Comparison of ENCODE assay signal across 14 cellular contexts in the genomic region with DNA sequence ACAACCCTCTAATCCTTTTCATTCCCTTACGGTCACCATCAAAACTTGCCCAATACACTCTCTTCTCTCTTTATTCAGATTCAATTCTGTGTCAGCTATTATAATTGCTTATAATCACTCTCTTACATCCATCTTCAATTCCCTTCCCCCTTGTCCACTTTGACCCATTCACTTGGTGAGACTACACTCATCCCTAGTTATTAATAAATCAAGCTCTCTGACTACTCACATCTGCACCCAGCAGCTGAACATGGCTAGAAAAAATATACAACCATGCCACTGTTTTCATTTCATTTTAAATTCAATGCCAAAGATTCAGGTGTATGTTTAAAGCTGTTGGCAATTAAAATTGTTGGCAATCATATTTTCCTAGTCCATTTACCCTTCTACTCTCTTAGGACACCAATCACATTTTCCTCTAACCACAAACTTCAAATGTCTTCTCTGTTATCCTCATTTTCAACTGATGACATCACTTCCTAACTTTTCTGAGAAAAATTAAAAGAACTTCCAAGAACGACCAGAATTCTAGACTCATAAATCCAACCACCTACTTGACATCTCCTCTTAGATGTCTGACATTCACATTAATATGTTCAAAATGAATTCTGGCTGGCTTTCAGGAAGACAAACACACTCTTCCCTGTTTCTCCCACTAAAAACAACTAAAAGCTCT. TPM values are rescaled to one million over a fixed set of nuclear protein-coding genes. Genes with fewer than 3 reads are reported as not detected.
DNase-seq lines count a peak whose midpoint lies in the region; ATAC-seq and TF ChIP-seq lines count a peak whose summit lies in the region.
"Had no signal": no experiment of that assay in that cellular context is flagged by ENCODE, and none has a peak within 500 bp of the region (broad histone marks: within the 10 kb centered on the region; RNA-seq: fewer than 3 reads in every experiment).

No MANE protein-coding gene starts in this region.

- intact Hi-C loops in ascending aorta (cut with DNase I) = no loop called here

- H3K9ac ChIP-seq in BLaER1 treated with 17β-estradiol and CSF1 and Interleukin-3, amounts not matched to agents 10 nM and 100 nM = no peak overlapping the region

- CTCF ChIA-PET in HEK293 (lab: Yijun Ruan, JAX) = interaction anchor here (0.5 to 0.9 kb wide), 4 partner anchors 24 to 1465 kb away, joined by 3 to 4 read pairs (median 3); no protein-coding TSS in a partner anchor

- H3K4me3 ChIP-seq in BLaER1 treated with 17β-estradiol and CSF1 and Interleukin-3, amounts not matched to agents 10 nM and 100 nM = no peak overlapping the region
- no peak overlapping the region for H3K4me3 ChIP-seq in HEK293 (ENCODE audit: low read depth, low read length)
- H3K4me3 ChIP-seq in ascending aorta = no peak overlapping the region
- H3K4me3 ChIP-seq in WERI-Rb-1 (ENCODE audit: low read depth, low read length) = no peak overlapping the region
- H3K4me3 ChIP-seq: testis had no signal

- no peak for ATAC-seq in GM21825 (IDR thresholded peaks at IDR 0.05; ENCODE audit: unreplicated experiment)
- ATAC-seq: activated T-cell treated with anti-CD3 and anti-CD28 coated beads, Interleukin-2, amount 50 U/mL, for 4 hours had no signal

- H4K20me1 ChIP-seq in BLaER1 treated with 17β-estradiol and CSF1 and Interleukin-3, amounts not matched to agents 10 nM and 100 nM = peaks cover 0 to 47% (median 13%) of the 10 kb centered on the region in 11 experiments; a peak in 13 of 22 replicates

- peaks cover 0 to 10% (median 6%) of the 10 kb centered on the region in 11 experiments; a peak in 7 of 22 replicates for H3K9me3 ChIP-seq in BLaER1 treated with 17β-estradiol and CSF1 and Interleukin-3, amounts not matched to agents 10 nM and 100 nM (replicated peaks in 1 of 11)
- no peaks in the 10 kb centered on the region for H3K9me3 ChIP-seq in HEK293 (ENCODE audit: control insufficient read depth, insufficient read depth, low read depth, low read length)
- H3K9me3 ChIP-seq in ascending aorta = no peaks in the 10 kb centered on the region
- H3K9me3 ChIP-seq in WERI-Rb-1 (ENCODE audit: severe bottlenecking) = no peaks in the 10 kb centered on the region
- H3K9me3 ChIP-seq: testis had no signal

- H3K4me2 ChIP-seq in BLaER1 treated with 17β-estradiol and CSF1 and Interleukin-3, amounts not matched to agents 10 nM and 100 nM = peak overlapping the region in 7 of 11 experiments; percentile 1 to 35 (median 8); a peak in 8 of 22 replicates

- H3K27ac ChIP-seq in BLaER1 treated with 17β-estradiol and CSF1 and Interleukin-3, amounts not matched to agents 10 nM and 100 nM = no peak overlapping the region
- H3K27ac ChIP-seq in HEK293 (ENCODE audit: extremely low read depth, low read depth, low read length) = no peak overlapping the region
- H3K27ac ChIP-seq in ascending aorta = peak overlapping the region; percentile 45 to 72
- no peak overlapping the region for H3K27ac ChIP-seq in WERI-Rb-1
- H3K27ac ChIP-seq: testis had no signal

- DNase-seq in ascending aorta (ENCODE audit: low spot score in 2 of 2) = no peak
- DNase-seq in myocyte (ENCODE audit: low read depth) = peak; percentile 26
- DNase-seq in WERI-Rb-1 = no peak
- no peak for DNase-seq in medulla oblongata (ENCODE audit: extremely low spot score)
- no peak for DNase-seq in NCI-H526 (lab: John Stamatoyannopoulos, UW)
- DNase-seq: activated T-cell treated with anti-CD3 and anti-CD28 coated beads, Interleukin-2, amount 50 U/mL, for 4 hours; DMS153; effector CD4-positive, alpha-beta T cell; Karpas-422; stimulated activated CD4-positive, alpha-beta T cell treated with anti-CD3 and anti-CD28 coated beads, Interleukin-2, amount 100 ng/mL, for 48 hours; testis had no signal

- POLR2A ChIA-PET in HEK293 (lab: Yijun Ruan, JAX) = interaction anchor here (1.0 kb wide), 1 partner anchor 765 kb away, joined by 3 read pairs; no protein-coding TSS in a partner anchor

- peaks cover 23 to 60% (median 26%) of the 10 kb centered on the region in 11 experiments for H3K36me3 ChIP-seq in BLaER1 treated with 17β-estradiol and CSF1 and Interleukin-3, amounts not matched to agents 10 nM and 100 nM
- H3K36me3 ChIP-seq in HEK293 (ENCODE audit: control insufficient read depth in 2 of 2, insufficient read depth in 1 of 2, low read length in 2 of 2) (peaks cover 15 to 17% of the 10 kb centered on the region in 2 experiments), ascending aorta (peaks cover 13 to 15% of the 10 kb centered on the region in 2 donors), WERI-Rb-1 (peaks cover 13% of the 10 kb centered on the region)

- H3K4me1 ChIP-seq in BLaER1 treated with 17β-estradiol and CSF1 and Interleukin-3, amounts not matched to agents 10 nM and 100 nM = peaks cover 18 to 60% (median 29%) of the 10 kb centered on the region in 10 experiments
- H3K4me1 ChIP-seq in HEK293 (ENCODE audit: control insufficient read depth, insufficient read depth, low read length) (peaks cover 9% of the 10 kb centered on the region), ascending aorta (peaks cover 0 to 13% of the 10 kb centered on the region in 2 donors)
- H3K4me1 ChIP-seq: testis had no signal

- H3K27me3 ChIP-seq in BLaER1 treated with 17β-estradiol and CSF1 and Interleukin-3, amounts not matched to agents 10 nM and 100 nM = no peaks in the 10 kb centered on the region
- H3K27me3 ChIP-seq in ascending aorta (no peaks in the 10 kb centered on the region), WERI-Rb-1 (ENCODE audit: insufficient read depth, low read depth, severe bottlenecking) (no peaks in the 10 kb centered on the region)
- H3K27me3 ChIP-seq: testis had no signal

- TF ChIP-seq CTCF in HEK293 (tag by site-specific recombination; IDR thresholded peaks at IDR 0.05) (no peak), ascending aorta (IDR thresholded peaks at IDR 0.05) (no peak), WERI-Rb-1 (IDR thresholded peaks at IDR 0.05; ENCODE audit: low read depth, low read length) (no peak)

TF ChIP-seq in HEK293, 187 proteins besides CTCF, POLR2A, EP300 and RAD21:
- TF ChIP-seq, protein P1, sequence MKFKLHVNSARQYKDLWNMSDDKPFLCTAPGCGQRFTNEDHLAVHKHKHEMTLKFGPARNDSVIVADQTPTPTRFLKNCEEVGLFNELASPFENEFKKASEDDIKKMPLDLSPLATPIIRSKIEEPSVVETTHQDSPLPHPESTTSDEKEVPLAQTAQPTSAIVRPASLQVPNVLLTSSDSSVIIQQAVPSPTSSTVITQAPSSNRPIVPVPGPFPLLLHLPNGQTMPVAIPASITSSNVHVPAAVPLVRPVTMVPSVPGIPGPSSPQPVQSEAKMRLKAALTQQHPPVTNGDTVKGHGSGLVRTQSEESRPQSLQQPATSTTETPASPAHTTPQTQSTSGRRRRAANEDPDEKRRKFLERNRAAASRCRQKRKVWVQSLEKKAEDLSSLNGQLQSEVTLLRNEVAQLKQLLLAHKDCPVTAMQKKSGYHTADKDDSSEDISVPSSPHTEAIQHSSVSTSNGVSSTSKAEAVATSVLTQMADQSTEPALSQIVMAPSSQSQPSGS (tag by site-specific recombination; IDR thresholded peaks at IDR 0.05; ENCODE audit: low read depth) = peak; percentile 82
- TF ChIP-seq, protein P2, sequence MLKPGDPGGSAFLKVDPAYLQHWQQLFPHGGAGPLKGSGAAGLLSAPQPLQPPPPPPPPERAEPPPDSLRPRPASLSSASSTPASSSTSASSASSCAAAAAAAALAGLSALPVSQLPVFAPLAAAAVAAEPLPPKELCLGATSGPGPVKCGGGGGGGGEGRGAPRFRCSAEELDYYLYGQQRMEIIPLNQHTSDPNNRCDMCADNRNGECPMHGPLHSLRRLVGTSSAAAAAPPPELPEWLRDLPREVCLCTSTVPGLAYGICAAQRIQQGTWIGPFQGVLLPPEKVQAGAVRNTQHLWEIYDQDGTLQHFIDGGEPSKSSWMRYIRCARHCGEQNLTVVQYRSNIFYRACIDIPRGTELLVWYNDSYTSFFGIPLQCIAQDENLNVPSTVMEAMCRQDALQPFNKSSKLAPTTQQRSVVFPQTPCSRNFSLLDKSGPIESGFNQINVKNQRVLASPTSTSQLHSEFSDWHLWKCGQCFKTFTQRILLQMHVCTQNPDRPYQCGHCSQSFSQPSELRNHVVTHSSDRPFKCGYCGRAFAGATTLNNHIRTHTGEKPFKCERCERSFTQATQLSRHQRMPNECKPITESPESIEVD (tag by site-specific recombination; IDR thresholded peaks at IDR 0.05) = peak; percentile 75
- TF ChIP-seq, protein P3, sequence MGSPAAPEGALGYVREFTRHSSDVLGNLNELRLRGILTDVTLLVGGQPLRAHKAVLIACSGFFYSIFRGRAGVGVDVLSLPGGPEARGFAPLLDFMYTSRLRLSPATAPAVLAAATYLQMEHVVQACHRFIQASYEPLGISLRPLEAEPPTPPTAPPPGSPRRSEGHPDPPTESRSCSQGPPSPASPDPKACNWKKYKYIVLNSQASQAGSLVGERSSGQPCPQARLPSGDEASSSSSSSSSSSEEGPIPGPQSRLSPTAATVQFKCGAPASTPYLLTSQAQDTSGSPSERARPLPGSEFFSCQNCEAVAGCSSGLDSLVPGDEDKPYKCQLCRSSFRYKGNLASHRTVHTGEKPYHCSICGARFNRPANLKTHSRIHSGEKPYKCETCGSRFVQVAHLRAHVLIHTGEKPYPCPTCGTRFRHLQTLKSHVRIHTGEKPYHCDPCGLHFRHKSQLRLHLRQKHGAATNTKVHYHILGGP (tag by site-specific recombination; IDR thresholded peaks at IDR 0.05) = peak; percentile 83
- no peak for TF ChIP-seq ZFHX2 (tag by site-specific recombination; conservative IDR thresholded peaks at IDR 0.05)

RNA-seq across cellular contexts. Expression of a gene that starts 5.5 kb away (rescaled TPM):
- total RNA-seq in ascending aorta (177 TPM), myocyte (106 and 113 TPM in 2 replicates)
- 93.2 TPM for polyA plus RNA-seq in myocyte (2012)

RNA-seq across cellular contexts. Expression of a gene that starts 41.8 kb away (rescaled TPM):
- total RNA-seq in ascending aorta (50.2 TPM), myocyte (402 and 504 TPM in 2 replicates)
- 326 TPM for polyA plus RNA-seq in myocyte (2012)

Comparison
In these comparisons a context has a peak if more than half of its experiments do, and no peak if none do; other contexts are left out.
1. H3K27ac ChIP-seq: peak in ascending aorta (2 of 2); none in BLaER1 treated with 17β-estradiol and CSF1 and Interleukin-3, amounts not matched to agents 10 nM and 100 nM (0 of 11), HEK293 (single experiment) and WERI-Rb-1 (single experiment).